Comparison of ENCODE assay signal across 25 cellular contexts in the genomic region with DNA sequence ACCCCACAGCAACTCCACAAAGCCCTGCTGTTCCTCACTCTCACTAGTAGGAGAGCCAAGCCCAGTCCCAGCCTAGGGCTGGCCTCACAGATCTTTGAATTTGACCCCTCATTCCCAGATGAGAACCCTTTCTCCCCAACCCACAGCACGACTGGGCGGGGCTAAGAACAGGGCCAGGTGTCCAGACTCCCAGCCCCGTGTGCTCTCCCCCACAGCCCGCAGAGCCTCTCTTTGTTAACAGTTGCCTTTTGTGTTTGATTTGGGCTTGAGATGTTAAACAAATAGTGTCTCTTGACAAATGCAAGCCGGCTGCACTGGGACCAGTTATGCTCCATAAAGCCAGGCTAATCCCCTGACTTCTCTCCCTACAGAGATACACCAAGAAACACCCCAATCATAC. TPM values are rescaled to one million over a fixed set of nuclear protein-coding genes. Genes with fewer than 3 reads are reported as not detected.
DNase-seq lines count a peak whose midpoint lies in the region; ATAC-seq and TF ChIP-seq lines count a peak whose summit lies in the region.
"Had no signal": no experiment of that assay in that cellular context is flagged by ENCODE, and none has a peak within 500 bp of the region (broad histone marks: within the 10 kb centered on the region; RNA-seq: fewer than 3 reads in every experiment).

No MANE protein-coding gene starts in this region.

- H3K36me3 ChIP-seq in hepatocyte (replicated peaks; ENCODE audit: insufficient read depth, low read depth) = no peaks in the 10 kb centered on the region
- H3K36me3 ChIP-seq in ascending aorta = no peaks in the 10 kb centered on the region
- H3K36me3 ChIP-seq: transverse colon had no signal

- intact Hi-C loops in ascending aorta (cut with DNase I) = no loop called here

- no peak overlapping the region for H3K4me3 ChIP-seq in hepatocyte
- no peak overlapping the region for H3K4me3 ChIP-seq in ascending aorta
- H3K4me3 ChIP-seq: K562, SK-N-MC, transverse colon had no signal

- H3K27me3 ChIP-seq in hepatocyte (peaks cover 7% of the 10 kb centered on the region), ascending aorta (no peaks in the 10 kb centered on the region)

- 34% methylated on average over 5 of the region's 5 CpGs for WGBS in hepatocyte (ENCODE audit: low lambda C conversion rate, missing lambda C conversion rate)

- H3K27ac ChIP-seq in hepatocyte = no peak overlapping the region
- H3K27ac ChIP-seq in ascending aorta = no peak overlapping the region
- H3K27ac ChIP-seq: SK-N-MC had no signal

- peak; percentile 72 for DNase-seq in COR-L47 (lab: John Stamatoyannopoulos, UW)
- peak; percentile 62 for DNase-seq in NCI-H1105 treated with DMSO at 0.1 percent for 48 hours (lab: John Stamatoyannopoulos, UW)
- peak; percentile 96 for DNase-seq in NCI-H510A treated with DMSO at 0.1 percent for 48 hours (lab: John Stamatoyannopoulos, UW)
- DNase-seq in hepatocyte (ENCODE audit: low spot score) = peak; percentile 24
- DNase-seq in left lobe of liver (ENCODE audit: low spot score) = no peak
- no peak for DNase-seq in superior temporal gyrus (ENCODE audit: extremely low spot score)
- no peak for DNase-seq in ascending aorta (ENCODE audit: low spot score in 2 of 2)
- DNase-seq in GM10266 (ENCODE audit: extremely low spot score) = no peak
- DNase-seq: activated CD4-positive, alpha-beta T cell treated with anti-CD3 and anti-CD28 coated beads for 4 hours; activated CD8-positive, alpha-beta memory T cell treated with anti-CD3 and anti-CD28 coated beads, Interleukin-2, amount 50 U/mL, for 48 hours; activated effector memory CD4-positive, alpha-beta T cell treated with anti-CD3 and anti-CD28 coated beads, Interleukin-2, amount 50 U/mL, for 16 hours; CD4-positive, alpha-beta memory T cell; kidney glomerular epithelial cell; mesendoderm; MV-4-11; stimulated activated naive CD4-positive, alpha-beta T cell treated with Interleukin-2 at 50 U/mL for 16 hours; T-helper 9 cell; transverse colon had no signal

- ATAC-seq in left lobe of liver = no peak
- ATAC-seq: HCT116, K562, Panc1 had no signal

- H3K4me1 ChIP-seq in hepatocyte (ENCODE audit: insufficient read depth) (peaks cover 28% of the 10 kb centered on the region), ascending aorta (peaks cover 8 to 13% of the 10 kb centered on the region in 2 donors)

- H3K9me2 ChIP-seq in hepatocyte (replicated peaks; ENCODE audit: insufficient read depth) = no peaks in the 10 kb centered on the region

- H3K9me3 ChIP-seq in hepatocyte (ENCODE audit: low read depth) (no peaks in the 10 kb centered on the region), ascending aorta (no peaks in the 10 kb centered on the region)
- H3K9me3 ChIP-seq: transverse colon had no signal

- no peak overlapping the region for H2AFZ ChIP-seq in hepatocyte

- TF ChIP-seq CTCF in hepatocyte (IDR thresholded peaks at IDR 0.05; ENCODE audit: poor library complexity) (no peak), ascending aorta (IDR thresholded peaks at IDR 0.05) (no peak), GM10266 (IDR thresholded peaks at IDR 0.05; ENCODE audit: control insufficient read depth, insufficient read depth, low read depth, missing control alignments) (no peak)

- no peaks in the 10 kb centered on the region for H4K20me1 ChIP-seq in hepatocyte (ENCODE audit: insufficient read depth, poor library complexity, severe bottlenecking)

- H3K4me2 ChIP-seq in hepatocyte = no peak overlapping the region

- no peaks in the 10 kb centered on the region for H3K79me2 ChIP-seq in hepatocyte

RNA-seq across cellular contexts. Expression of a gene that starts 4.7 kb away (rescaled TPM):
- 9.4 and 10.5 TPM in 2 replicates for total RNA-seq in hepatocyte
- 8.2 and 9.0 TPM in 2 replicates for polyA plus RNA-seq in hepatocyte
- 0.43 TPM for total RNA-seq in left lobe of liver
- 7.2 TPM for total RNA-seq in ascending aorta
- total RNA-seq: CD4-positive, alpha-beta memory T cell had no signal
- polyA plus RNA-seq: CD4-positive, alpha-beta memory T cell had no signal

RNA-seq across cellular contexts. Expression of a gene that starts 46.6 kb away (rescaled TPM):
- not detected in 2 replicates for total RNA-seq in hepatocyte
- 0.29 TPM in 1 of 2 replicates, not detected in the other for polyA plus RNA-seq in hepatocyte
- not detected for total RNA-seq in left lobe of liver
- not detected for total RNA-seq in ascending aorta
- total RNA-seq: CD4-positive, alpha-beta memory T cell; fibroblast of villous mesenchyme; K562; transverse colon had no signal
- polyA plus RNA-seq: AG04450; CD4-positive, alpha-beta memory T cell; K562; neural cell had no signal

Comparison
In these comparisons a context has a peak if more than half of its experiments do, and no peak if none do; other contexts are left out.
1. DNase-seq: peak in COR-L47 (single experiment), NCI-H1105 treated with DMSO at 0.1 percent for 48 hours (single experiment), NCI-H510A treated with DMSO at 0.1 percent for 48 hours (single experiment) and hepatocyte (single experiment); none in left lobe of liver (single experiment), superior temporal gyrus (single experiment), ascending aorta (0 of 2) and GM10266 (single experiment).